In the genomic region with DNA sequence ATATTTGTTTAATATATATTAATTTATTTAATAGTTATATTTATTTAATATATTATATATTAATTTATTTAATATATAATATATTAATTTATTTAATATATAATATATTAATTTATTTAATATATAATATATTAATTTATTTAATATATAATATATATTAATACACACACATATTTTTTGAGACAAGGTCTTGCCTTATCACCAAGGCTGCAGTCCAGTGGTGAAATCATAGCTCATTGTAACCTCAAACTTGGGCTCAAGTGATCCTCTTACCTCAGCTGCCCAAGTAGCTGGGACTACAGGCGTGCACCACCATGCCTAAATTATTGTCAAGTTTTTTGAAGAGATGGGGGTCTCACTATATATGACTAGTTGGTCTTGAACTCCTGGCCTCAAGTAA, we compare ENCODE assay signal across 28 cellular contexts. TPM values are rescaled to one million over a fixed set of nuclear protein-coding genes. Genes with fewer than 3 reads are reported as not detected.
"Had no signal": no experiment of that assay in that cellular context is flagged by ENCODE, and none has a peak within 500 bp of the region (broad histone marks: within the 10 kb centered on the region; RNA-seq: fewer than 3 reads in every experiment).

No MANE protein-coding gene starts in this region.

- H3K36me3 Mint-ChIP-seq: activated naive CD8-positive, alpha-beta T cell had no signal

- H3K4me3 Mint-ChIP-seq: activated CD4-positive, alpha-beta memory T cell treated with anti-CD3 and anti-CD28 coated beads, Interleukin-2, amount 10 ng/mL, durations not matched to agents 7 days and 5 days; activated CD4-positive, alpha-beta T cell treated with anti-CD3 and anti-CD28 coated beads for 36 hours; activated naive CD4-positive, alpha-beta T cell treated with anti-CD3 and anti-CD28 coated beads for 36 hours; activated naive CD8-positive, alpha-beta T cell; activated T-helper 17 cell treated with anti-CD3 and anti-CD28 coated beads, Interleukin-2, amount 50 U/mL, for 72 hours; brain had no signal

- H3K4me1 Mint-ChIP-seq: activated CD4-positive, alpha-beta memory T cell treated with anti-CD3 and anti-CD28 coated beads, Interleukin-2, amount 10 ng/mL, durations not matched to agents 7 days and 5 days; activated CD4-positive, alpha-beta T cell treated with anti-CD3 and anti-CD28 coated beads for 36 hours; activated T-helper 17 cell treated with anti-CD3 and anti-CD28 coated beads, Interleukin-2, amount 50 U/mL, for 72 hours had no signal

- ATAC-seq: activated CD4-positive, alpha-beta T cell treated with anti-CD3 and anti-CD28 coated beads for 36 hours; activated T-helper 17 cell treated with anti-CD3 and anti-CD28 coated beads, Interleukin-2, amount 50 U/mL, for 72 hours; Panc1 had no signal

- H3K27me3 Mint-ChIP-seq: activated CD4-positive, alpha-beta memory T cell treated with anti-CD3 and anti-CD28 coated beads, Interleukin-2, amount 10 ng/mL, durations not matched to agents 7 days and 5 days; activated CD4-positive, alpha-beta T cell treated with anti-CD3 and anti-CD28 coated beads for 36 hours; activated naive CD8-positive, alpha-beta T cell; activated T-helper 17 cell treated with anti-CD3 and anti-CD28 coated beads, Interleukin-2, amount 50 U/mL, for 72 hours had no signal

- H3K9me3 Mint-ChIP-seq: activated CD4-positive, alpha-beta memory T cell treated with anti-CD3 and anti-CD28 coated beads, Interleukin-2, amount 10 ng/mL, durations not matched to agents 7 days and 5 days; activated naive CD4-positive, alpha-beta T cell treated with anti-CD3 and anti-CD28 coated beads for 36 hours; activated T-helper 17 cell treated with anti-CD3 and anti-CD28 coated beads, Interleukin-2, amount 50 U/mL, for 72 hours had no signal

- DNase-seq: activated CD4-positive, alpha-beta memory T cell treated with anti-CD3 and anti-CD28 coated beads, Interleukin-2, amount 10 ng/mL, durations not matched to agents 7 days and 5 days; activated CD4-positive, alpha-beta T cell treated with anti-CD3 and anti-CD28 coated beads for 36 hours; activated CD4-positive, alpha-beta T cell treated with anti-CD3 and anti-CD28 coated beads, Interleukin-2, amount 50 U/mL, for 1 hour; activated gamma-delta T cell; activated naive CD4-positive, alpha-beta T cell treated with anti-CD3 and anti-CD28 coated beads for 36 hours; activated T-cell treated with anti-CD3 and anti-CD28 coated beads for 4 hours; activated T-cell treated with anti-CD3 and anti-CD28 coated beads, Interleukin-2, amount 50 U/mL, for 48 hours; amygdala; NCI-H1092 treated with DMSO at 0.1 percent for 48 hours; NCI-H1417 treated with DMSO at 0.1 percent for 48 hours; NCI-H1694; NCI-H2029; NCI-H2107; NCI-H510A treated with DMSO at 0.1 percent for 48 hours; NK-92 treated with Interleukin-12 subunit alpha and Interleukin-12 subunit beta, amount 100 ng/mL, for 24 hours; OCI-M1; Right ventricle myocardium superior; RPMI8226; SJCRH30; SK-N-SH; T-helper 1 cell had no signal

- H3K27ac Mint-ChIP-seq: activated CD4-positive, alpha-beta memory T cell treated with anti-CD3 and anti-CD28 coated beads, Interleukin-2, amount 10 ng/mL, durations not matched to agents 7 days and 5 days; activated CD4-positive, alpha-beta T cell treated with anti-CD3 and anti-CD28 coated beads for 36 hours; activated naive CD4-positive, alpha-beta T cell treated with anti-CD3 and anti-CD28 coated beads for 36 hours; activated naive CD8-positive, alpha-beta T cell; activated T-helper 17 cell treated with anti-CD3 and anti-CD28 coated beads, Interleukin-2, amount 50 U/mL, for 72 hours; brain had no signal

RNA-seq across cellular contexts. Expression of a gene that starts 51.4 kb away (rescaled TPM):
- total RNA-seq: activated CD4-positive, alpha-beta memory T cell treated with anti-CD3 and anti-CD28 coated beads, Interleukin-2, amount 10 ng/mL, durations not matched to agents 7 days and 5 days; activated CD4-positive, alpha-beta T cell treated with anti-CD3 and anti-CD28 coated beads for 36 hours; activated CD8-positive, alpha-beta memory T cell treated with anti-CD3 and anti-CD28 coated beads for 36 hours; activated naive CD4-positive, alpha-beta T cell treated with anti-CD3 and anti-CD28 coated beads for 36 hours; activated T-helper 17 cell treated with anti-CD3 and anti-CD28 coated beads, Interleukin-2, amount 50 U/mL, for 72 hours; astrocyte; Right ventricle myocardium superior; SJCRH30; T-helper 2 cell treated with Interferon-gamma antibody and Interleukin-4, amounts not matched to agents 100 ng/mL and 5 ng/mL, for 36 hours had no signal
